12 cellular contexts compared by ENCODE assay signal in genomic region chr15:68353418-68354145, GRCh38.
DNase-seq lines count a peak whose midpoint lies in the region; ATAC-seq and TF ChIP-seq lines count a peak whose summit lies in the region.
"Had no signal": no experiment of that assay in that cellular context is flagged by ENCODE, and none has a peak within 500 bp of the region (broad histone marks: within the 10 kb centered on the region; RNA-seq: fewer than 3 reads in every experiment).

No MANE protein-coding gene starts in this region.

- CTCF ChIA-PET in CD4-positive, alpha-beta T cell (lab: Charles Lee): interaction anchor here (0.5 kb wide), 1 partner anchor 29 kb away, joined by 3 read pairs; no protein-coding TSS in a partner anchor

- no peak overlapping the region for H3K4me3 Mint-ChIP-seq in CD4-positive, alpha-beta T cell

- peaks cover 7% of the 10 kb centered on the region for H3K4me1 Mint-ChIP-seq in CD4-positive, alpha-beta T cell (ENCODE audit: low read depth)

- no peaks in the 10 kb centered on the region for H3K36me3 Mint-ChIP-seq in CD4-positive, alpha-beta T cell (ENCODE audit: low read depth)

- 87 to 95% (median 91%) methylated on average over 7 of the region's 7 CpGs for WGBS in spleen, 5 donors

- no peak overlapping the region for H3K27ac Mint-ChIP-seq in CD4-positive, alpha-beta T cell
- H3K27ac Mint-ChIP-seq: progenitor cell of endocrine pancreas had no signal

- H3K27me3 ChIP-seq in SJSA1 (replicated peaks): no peaks in the 10 kb centered on the region
- no peaks in the 10 kb centered on the region for H3K27me3 ChIP-seq in spleen (replicated peaks in 1 of 7)
- H3K27me3 ChIP-seq in CD4-positive, alpha-beta T cell (ENCODE audit: control insufficient read depth, insufficient read depth, low read length): no peaks in the 10 kb centered on the region

- intact Hi-C loops in spleen (cut with DNase I; ENCODE audit: low total_unique reads): no loop called here
- intact Hi-C loops in CD4-positive, alpha-beta T cell (cut with DNase I, micrococcal nuclease): no loop called here

- POLR2A ChIA-PET in CD4-positive, alpha-beta T cell (lab: Charles Lee): interaction anchor here (1.9 kb wide), 1 partner anchor 76 kb away, joined by 6 read pairs; the partner anchor contains the start of gene FEM1B

- no peak for TF ChIP-seq POLR2A in spleen (IDR thresholded peaks at IDR 0.05)

- H3K9me3 Mint-ChIP-seq in CD4-positive, alpha-beta T cell: no peaks in the 10 kb centered on the region

- H3K36me3 ChIP-seq in SJSA1 (no peaks in the 10 kb centered on the region), spleen (no peaks in the 10 kb centered on the region)

- H3K4me1 ChIP-seq in SJSA1 (replicated peaks): peaks cover 49% of the 10 kb centered on the region
- peaks cover 0 to 12% (median 8%) of the 10 kb centered on the region in 6 donors for H3K4me1 ChIP-seq in spleen

- TF ChIP-seq CTCF in fibroblast of mammary gland (conservative IDR thresholded peaks at IDR 0.05; ENCODE audit: control insufficient read depth, insufficient read depth, low read depth, low read length) (no peak), spleen (IDR thresholded peaks at IDR 0.05 in 8 of 11, conservative IDR thresholded peaks at IDR 0.05 in 3 of 11) (no peak)
- TF ChIP-seq CTCF in CD4-positive, alpha-beta T cell (IDR thresholded peaks at IDR 0.05): no peak

- H3K4me3 ChIP-seq in SJSA1 (no peak overlapping the region), fibroblast of mammary gland (ENCODE audit: control insufficient read depth, low read depth, low read length) (no peak overlapping the region), spleen (no peak overlapping the region)
- H3K4me3 ChIP-seq: mucosa of descending colon had no signal

- ATAC-seq in CD4-positive, alpha-beta T cell (ENCODE audit: poor library complexity): no peak
- ATAC-seq: mucosa of descending colon had no signal

- DNase-seq in NCI-H146 (lab: John Stamatoyannopoulos, UW): peak; percentile 3
- no peak for DNase-seq in NCI-H146 treated with DMSO at 0.1 percent for 48 hours (lab: John Stamatoyannopoulos, UW; ENCODE audit: unreplicated experiment)
- peak in 1 of 2 experiments; percentile 10 for DNase-seq in SJSA1 (ENCODE audit: low read depth in 1 of 2, low spot score in 2 of 2)
- peak; percentile 39 for DNase-seq in fibroblast of mammary gland (ENCODE audit: low read depth)
- DNase-seq in spleen: peak; percentile 23
- no peak for DNase-seq in CD4-positive, alpha-beta T cell
- no peak for DNase-seq in stimulated activated naive CD4-positive, alpha-beta T cell (lab: John Stamatoyannopoulos, UW)
- no peak for DNase-seq in NCI-H345 (lab: John Stamatoyannopoulos, UW)
- DNase-seq: GOT3, mucosa of descending colon, OCI-M1 had no signal

- H3K9me3 ChIP-seq in SJSA1 (replicated peaks) (peaks cover 4% of the 10 kb centered on the region; the same call in 1 of the 2 replicates), spleen (peaks cover 0 to 10% (median 2%) of the 10 kb centered on the region in 8 donors)
- H3K9me3 ChIP-seq in CD4-positive, alpha-beta T cell (ENCODE audit: control insufficient read depth, low read length): no peaks in the 10 kb centered on the region

- H3K27me3 Mint-ChIP-seq in CD4-positive, alpha-beta T cell: no peaks in the 10 kb centered on the region

- H3K27ac ChIP-seq in SJSA1: peak overlapping the region; percentile 96
- peak overlapping the region in 2 of 8 donors; percentile 81 for H3K27ac ChIP-seq in spleen
- H3K27ac ChIP-seq in CD4-positive, alpha-beta T cell (ENCODE audit: low read depth, low read length): no peak overlapping the region

Comparison
In these comparisons a context has a peak if more than half of its experiments do, and no peak if none do; other contexts are left out.
1. DNase-seq: peak in NCI-H146 (single experiment), fibroblast of mammary gland (single experiment) and spleen (single experiment); none in NCI-H146 treated with DMSO at 0.1 percent for 48 hours (single experiment), CD4-positive, alpha-beta T cell (0 of 10), stimulated activated naive CD4-positive, alpha-beta T cell (0 of 6) and NCI-H345 (single experiment).